Comparison of ENCODE assay signal across 1 cellular context in genomic region chr6:26553739-26554668, GRCh38.
TF ChIP-seq lines count a peak whose summit lies in the region.

No MANE protein-coding gene starts in this region.

TF ChIP-seq in GM12878, 131 proteins besides CTCF, POLR2A, EP300 and RAD21 (continued from another document and continues in another):
- TF ChIP-seq ZBTB40 (IDR thresholded peaks at IDR 0.05; ENCODE audit: borderline replicate concordance) (peak; percentile 55; the same call in 1 of the 2 replicates), TCF7 (IDR thresholded peaks at IDR 0.05; ENCODE audit: borderline replicate concordance) (0 out of 2 replicates have a peak, but pooled peaks have one; percentile 23), CBX5 (IDR thresholded peaks at IDR 0.05; ENCODE audit: low read depth) (no peak), ZBTB4 (CRISPR knock-in tag; IDR thresholded peaks at IDR 0.05) (0 out of 2 replicates have a peak, but pooled peaks have one; percentile 66), HDAC6 (IDR thresholded peaks at IDR 0.05; ENCODE audit: unreplicated experiment) (no peak), TARDBP (IDR thresholded peaks at IDR 0.05; ENCODE audit: borderline replicate concordance) (peak; percentile 96), FOS (IDR thresholded peaks at IDR 0.05; ENCODE audit: borderline replicate concordance, extremely low read depth, insufficient read length) (peak; percentile 6), SIN3A (IDR thresholded peaks at IDR 0.05; ENCODE audit: low read depth, low read length) (0 out of 2 replicates have a peak, but pooled peaks have one; percentile 43), SMARCA5 (IDR thresholded peaks at IDR 0.05) (peak; percentile 80), ZNF24 (IDR thresholded peaks at IDR 0.05) (peak; percentile 99), ZNF384 (IDR thresholded peaks at IDR 0.05; ENCODE audit: borderline replicate concordance, low read depth, low read length) (no peak), FOXM1 (IDR thresholded peaks at IDR 0.05; ENCODE audit: low read depth, low read length) (peak; percentile 14; the same call in 1 of the 2 replicates), NFIC (IDR thresholded peaks at IDR 0.05; ENCODE audit: low read depth, low read length) (0 out of 2 replicates have a peak, but pooled peaks have one; percentile 35), NR2F1 (conservative IDR thresholded peaks at IDR 0.05) (no peak), ZNF592 (IDR thresholded peaks at IDR 0.05) (no peak), POU2F2 (IDR thresholded peaks at IDR 0.05; ENCODE audit: borderline replicate concordance, low read depth, low read length) (0 out of 3 replicates have a peak, but pooled peaks have one; percentile 16), WRNIP1 (IDR thresholded peaks at IDR 0.05; ENCODE audit: borderline replicate concordance, low read depth, low read length) (no peak), EGR1 (IDR thresholded peaks at IDR 0.05; ENCODE audit: borderline replicate concordance in 1 of 2, low read depth in 2 of 2, low read length in 2 of 2) (no peak), ASH2L (IDR thresholded peaks at IDR 0.05; ENCODE audit: borderline replicate concordance, low read depth) (0 out of 2 replicates have a peak, but pooled peaks have one; percentile 13), BHLHE40 (IDR thresholded peaks at IDR 0.05; ENCODE audit: borderline replicate concordance in 1 of 2, low read depth in 2 of 2, low read length in 1 of 2) (peak; percentile 41 to 50; a peak in 1 of 4 replicates), NR2C1 (IDR thresholded peaks at IDR 0.05) (no peak), RUNX3 (IDR thresholded peaks at IDR 0.05; ENCODE audit: low read length) (peak; percentile 32; the same call in 1 of the 2 replicates), FOXK2 (IDR thresholded peaks at IDR 0.05) (peak; percentile 55; the same call in 1 of the 2 replicates), RELA (IDR thresholded peaks at IDR 0.05; ENCODE audit: borderline replicate concordance, partially characterized antibody) (peak; percentile 81), ATF3 (IDR thresholded peaks at IDR 0.05; ENCODE audit: borderline replicate concordance, extremely low read depth, low read depth, low read length) (no peak), MEF2A (IDR thresholded peaks at IDR 0.05; ENCODE audit: insufficient read depth, low read depth, low read length) (no peak), CBFB (IDR thresholded peaks at IDR 0.05; ENCODE audit: low read depth) (peak; percentile 65), GATAD2B (conservative IDR thresholded peaks at IDR 0.05; ENCODE audit: low read depth) (peak; percentile 7; the same call in 1 of the 2 replicates), ZBED1 (IDR thresholded peaks at IDR 0.05; ENCODE audit: borderline replicate concordance) (0 out of 2 replicates have a peak, but pooled peaks have one; percentile 39), E2F4 (IDR thresholded peaks at IDR 0.05; ENCODE audit: low read depth, low read length) (no peak), BMI1 (IDR thresholded peaks at IDR 0.05; ENCODE audit: borderline replicate concordance) (no peak), MTA2 (IDR thresholded peaks at IDR 0.05; ENCODE audit: low read depth) (0 out of 2 replicates have a peak, but pooled peaks have one; percentile 20), BCL3 (IDR thresholded peaks at IDR 0.05; ENCODE audit: borderline replicate concordance, insufficient read depth, low read depth, low read length, poor library complexity, severe bottlenecking) (no peak), CREM (IDR thresholded peaks at IDR 0.05; ENCODE audit: low read depth) (0 out of 2 replicates have a peak, but pooled peaks have one; percentile 45), IRF5 (IDR thresholded peaks at IDR 0.05; ENCODE audit: borderline replicate concordance) (0 out of 2 replicates have a peak, but pooled peaks have one; percentile 16), PML (IDR thresholded peaks at IDR 0.05; ENCODE audit: low read length) (peak; percentile 64; the same call in 1 of the 2 replicates), EED (IDR thresholded peaks at IDR 0.05; ENCODE audit: low read depth) (peak; percentile 55; the same call in 1 of the 2 replicates), TCF12 (IDR thresholded peaks at IDR 0.05; ENCODE audit: low read depth, low read length) (peak; percentile 74), KLF5 (IDR thresholded peaks at IDR 0.05; ENCODE audit: partially characterized antibody) (peak; percentile 88), BCLAF1 (IDR thresholded peaks at IDR 0.05) (no peak), TBL1XR1 (IDR thresholded peaks at IDR 0.05; ENCODE audit: low read depth, low read length) (peak; percentile 71; the same call in 1 of the 2 replicates), SP1 (IDR thresholded peaks at IDR 0.05; ENCODE audit: low read depth, low read length) (no peak), SREBF2 (IDR thresholded peaks at IDR 0.05; ENCODE audit: low read length) (peak; percentile 93), RCOR1 (conservative IDR thresholded peaks at IDR 0.05; ENCODE audit: low read depth, low read length) (no peak), PAX8 (IDR thresholded peaks at IDR 0.05) (0 out of 2 replicates have a peak, but pooled peaks have one; percentile 25)
